In the genomic region with DNA sequence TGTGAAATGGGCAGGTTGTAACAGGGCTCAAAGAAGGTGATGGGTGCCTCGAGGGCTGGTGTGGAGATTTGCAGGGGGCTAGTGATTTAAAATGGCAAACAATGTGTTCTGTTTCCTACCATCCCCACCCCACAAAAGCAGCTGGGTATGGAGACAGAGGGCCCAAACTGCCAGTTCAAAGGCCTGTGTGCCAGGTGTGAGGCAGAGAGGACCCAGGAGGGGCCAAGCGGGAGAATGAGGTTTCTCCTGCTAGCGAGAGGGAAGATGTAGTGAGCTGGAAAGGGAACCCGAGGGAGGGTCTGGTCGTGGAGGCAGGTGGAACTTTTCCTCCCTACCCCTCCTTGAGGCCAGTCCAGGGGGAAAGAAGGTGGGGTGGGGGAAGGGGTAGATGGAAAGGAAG, we compare ENCODE assay signal across 20 cellular contexts. TPM values are rescaled to one million over a fixed set of nuclear protein-coding genes. Genes with fewer than 3 reads are reported as not detected.
DNase-seq lines count a peak whose midpoint lies in the region; ATAC-seq and TF ChIP-seq lines count a peak whose summit lies in the region.
"Had no signal": no experiment of that assay in that cellular context is flagged by ENCODE, and none has a peak within 500 bp of the region (broad histone marks: within the 10 kb centered on the region; RNA-seq: fewer than 3 reads in every experiment).

No MANE protein-coding gene starts in this region.

- no peaks in the 10 kb centered on the region for H3K27me3 ChIP-seq in CD4-positive, alpha-beta T cell (ENCODE audit: control insufficient read depth, insufficient read depth, low read length)
- no peaks in the 10 kb centered on the region for H3K27me3 ChIP-seq in neural progenitor cell
- H3K27me3 ChIP-seq: cardiac muscle cell, Peyer's patch, SJCRH30 had no signal

- H3K4me1 ChIP-seq in neural progenitor cell = peaks cover 6% of the 10 kb centered on the region
- H3K4me1 ChIP-seq: Peyer's patch, SJCRH30 had no signal

- H3K9ac ChIP-seq in neural progenitor cell = peak overlapping the region; percentile 20

- no peaks in the 10 kb centered on the region for H3K36me3 ChIP-seq in neural progenitor cell
- H3K36me3 ChIP-seq: cardiac muscle cell, Peyer's patch, SJCRH30, tibial nerve had no signal

- no peaks in the 10 kb centered on the region for H3K79me2 ChIP-seq in neural progenitor cell (ENCODE audit: low read depth)

- no peak overlapping the region for H3K4me3 ChIP-seq in neural progenitor cell
- H3K4me3 ChIP-seq: cardiac muscle cell, Peyer's patch, SJCRH30, smooth muscle cell, tibial nerve had no signal

- CTCF ChIA-PET in activated CD4-positive, alpha-beta T cell treated with anti-CD3 and anti-CD28 coated beads for 36 hours (lab: Charles Lee) = interaction anchor here (0.6 to 1.2 kb wide), 2 partner anchors 23 to 43 kb away, joined by 3 read pairs; no protein-coding TSS in a partner anchor
- CTCF ChIA-PET in CD4-positive, alpha-beta T cell (lab: Charles Lee) = no interaction called here

- POLR2A ChIA-PET in activated CD4-positive, alpha-beta T cell treated with anti-CD3 and anti-CD28 coated beads for 36 hours (lab: Charles Lee) = interaction anchor here (0.6 kb wide), 1 partner anchor 1474 kb away, joined by 4 read pairs; no protein-coding TSS in a partner anchor
- POLR2A ChIA-PET in CD4-positive, alpha-beta T cell (lab: Charles Lee) = interaction anchor here (0.9 to 9.4 kb wide), 7 partner anchors 12 to 74 kb away, joined by 3 to 100 read pairs (median 6); partner anchors contain the start of genes LAT and NFATC2IP

- H3K9me3 ChIP-seq in CD4-positive, alpha-beta T cell (ENCODE audit: control insufficient read depth, low read length) = no peaks in the 10 kb centered on the region
- H3K9me3 ChIP-seq in neural progenitor cell (ENCODE audit: low read depth) = no peaks in the 10 kb centered on the region
- H3K9me3 ChIP-seq: Peyer's patch, SJCRH30, tibial nerve had no signal

- intact Hi-C loops in activated CD4-positive, alpha-beta T cell treated with anti-CD3 and anti-CD28 coated beads for 36 hours (cut with DNase I, micrococcal nuclease) = loop anchor here in 1 of 2 experiments (10.0 kb wide), 1 partner anchor 721 kb away; the partner anchor contains the start of gene C16orf54
- intact Hi-C loops in CD4-positive, alpha-beta T cell (cut with DNase I, micrococcal nuclease) = loop anchor here (2.0 kb wide), 1 partner anchor 15 kb away; no protein-coding TSS in a partner anchor
- intact Hi-C loops in activated T-helper 1 cell treated with anti-CD3 and anti-CD28 coated beads, Interleukin-12 subunit alpha, Interleukin-12 subunit beta, Interleukin-2, Interleukin-4 antibody, amounts not matched to agents 30 ng/mL and 10 ng/mL and 1 ng/mL, durations not matched to agents 14 hours and 24 hours and 36 hours (cut with micrococcal nuclease) = loop anchor here (10.0 kb wide), 1 partner anchor 801 kb away; the partner anchor contains the start of gene MVP

- H3K9me3 Mint-ChIP-seq in activated CD4-positive, alpha-beta T cell treated with anti-CD3 and anti-CD28 coated beads for 36 hours (ENCODE audit: low read depth) = no peaks in the 10 kb centered on the region
- no peaks in the 10 kb centered on the region for H3K9me3 Mint-ChIP-seq in CD4-positive, alpha-beta T cell
- no peaks in the 10 kb centered on the region for H3K9me3 Mint-ChIP-seq in activated T-helper 1 cell treated with anti-CD3 and anti-CD28 coated beads, Interleukin-12 subunit alpha, Interleukin-12 subunit beta, Interleukin-2, Interleukin-4 antibody, amounts not matched to agents 30 ng/mL and 10 ng/mL and 1 ng/mL, durations not matched to agents 14 hours and 24 hours and 36 hours
- no peaks in the 10 kb centered on the region for H3K9me3 Mint-ChIP-seq in neural progenitor cell
- no peaks in the 10 kb centered on the region for H3K9me3 Mint-ChIP-seq in HFFc6

- peak overlapping the region; percentile 82 for H3K27ac Mint-ChIP-seq in activated CD4-positive, alpha-beta T cell treated with anti-CD3 and anti-CD28 coated beads for 36 hours
- peak overlapping the region; percentile 80 for H3K27ac Mint-ChIP-seq in CD4-positive, alpha-beta T cell
- H3K27ac Mint-ChIP-seq in activated T-helper 1 cell treated with anti-CD3 and anti-CD28 coated beads, Interleukin-12 subunit alpha, Interleukin-12 subunit beta, Interleukin-2, Interleukin-4 antibody, amounts not matched to agents 30 ng/mL and 10 ng/mL and 1 ng/mL, durations not matched to agents 14 hours and 24 hours and 36 hours = peak overlapping the region; percentile 31
- no peak overlapping the region for H3K27ac Mint-ChIP-seq in neural progenitor cell
- H3K27ac Mint-ChIP-seq in HFFc6 = no peak overlapping the region

- no peaks in the 10 kb centered on the region for H3F3A ChIP-seq in neural progenitor cell (ENCODE audit: low read depth)

- peaks cover 80% of the 10 kb centered on the region for H3K4me1 Mint-ChIP-seq in activated CD4-positive, alpha-beta T cell treated with anti-CD3 and anti-CD28 coated beads for 36 hours
- H3K4me1 Mint-ChIP-seq in CD4-positive, alpha-beta T cell (ENCODE audit: low read depth) = peaks cover 71% of the 10 kb centered on the region
- H3K4me1 Mint-ChIP-seq in activated T-helper 1 cell treated with anti-CD3 and anti-CD28 coated beads, Interleukin-12 subunit alpha, Interleukin-12 subunit beta, Interleukin-2, Interleukin-4 antibody, amounts not matched to agents 30 ng/mL and 10 ng/mL and 1 ng/mL, durations not matched to agents 14 hours and 24 hours and 36 hours (ENCODE audit: low read depth) = peaks cover 62% of the 10 kb centered on the region
- H3K4me1 Mint-ChIP-seq in neural progenitor cell (peaks cover 7% of the 10 kb centered on the region), HFFc6 (ENCODE audit: low read depth) (peaks cover 12% of the 10 kb centered on the region)

- peak overlapping the region; percentile 52 for H2AFZ ChIP-seq in neural progenitor cell (replicated peaks)

- DNase-seq in activated CD4-positive, alpha-beta T cell treated with anti-CD3 and anti-CD28 coated beads for 36 hours = no peak
- no peak for DNase-seq in activated CD4-positive, alpha-beta T cell treated with anti-CD3 and anti-CD28 coated beads for 4 hours
- DNase-seq in CD4-positive, alpha-beta T cell = no peak
- DNase-seq in activated T-helper 1 cell treated with anti-CD3 and anti-CD28 coated beads, Interleukin-12 subunit alpha, Interleukin-12 subunit beta, Interleukin-2, Interleukin-4 antibody, amounts not matched to agents 30 ng/mL and 10 ng/mL and 1 ng/mL, durations not matched to agents 14 hours and 24 hours and 36 hours (ENCODE audit: low spot score) = no peak
- no peak for DNase-seq in neural progenitor cell (ENCODE audit: low spot score)
- DNase-seq in HFFc6 = no peak
- DNase-seq in stimulated activated CD4-positive, alpha-beta T cell treated with anti-CD3 and anti-CD28 coated beads, Interleukin-1b, Interleukin-23, amount 100 ng/mL, for 48 hours = no peak
- DNase-seq: 8988T; activated effector memory CD4-positive, alpha-beta T cell treated with Interleukin-2 at 50 U/mL for 16 hours; NCI-H1436; NCI-H2107; nucleus accumbens; SJCRH30; stimulated activated CD4-positive, alpha-beta T cell treated with anti-CD3 and anti-CD28 coated beads, Interleukin-4, amount 100 ng/mL, for 1 hour; stimulated activated naive CD4-positive, alpha-beta T cell treated with Interleukin-2 at 50 U/mL for 16 hours had no signal

- H3K4me2 ChIP-seq in neural progenitor cell = no peak overlapping the region
- H3K4me2 ChIP-seq: smooth muscle cell had no signal

- no peaks in the 10 kb centered on the region for H3K36me3 Mint-ChIP-seq in activated CD4-positive, alpha-beta T cell treated with anti-CD3 and anti-CD28 coated beads for 36 hours (ENCODE audit: low read depth)
- H3K36me3 Mint-ChIP-seq in CD4-positive, alpha-beta T cell (ENCODE audit: low read depth) = no peaks in the 10 kb centered on the region
- no peaks in the 10 kb centered on the region for H3K36me3 Mint-ChIP-seq in activated T-helper 1 cell treated with anti-CD3 and anti-CD28 coated beads, Interleukin-12 subunit alpha, Interleukin-12 subunit beta, Interleukin-2, Interleukin-4 antibody, amounts not matched to agents 30 ng/mL and 10 ng/mL and 1 ng/mL, durations not matched to agents 14 hours and 24 hours and 36 hours (ENCODE audit: low read depth)
- H3K36me3 Mint-ChIP-seq in neural progenitor cell (no peaks in the 10 kb centered on the region), HFFc6 (ENCODE audit: low read depth) (no peaks in the 10 kb centered on the region)

- TF ChIP-seq CTCF in CD4-positive, alpha-beta T cell (IDR thresholded peaks at IDR 0.05) = no peak
- no peak for TF ChIP-seq CTCF in neural progenitor cell (IDR thresholded peaks at IDR 0.05)
- no peak for TF ChIP-seq CTCF in HFFc6 (IDR thresholded peaks at IDR 0.05)

- peak overlapping the region; percentile 57 for H3K27ac ChIP-seq in CD4-positive, alpha-beta T cell (ENCODE audit: low read depth, low read length)
- H3K27ac ChIP-seq in neural progenitor cell = no peak overlapping the region
- H3K27ac ChIP-seq: cardiac muscle cell, SJCRH30, tibial nerve had no signal

- peak overlapping the region; percentile 7 for H3K4me3 Mint-ChIP-seq in activated CD4-positive, alpha-beta T cell treated with anti-CD3 and anti-CD28 coated beads for 36 hours
- H3K4me3 Mint-ChIP-seq in CD4-positive, alpha-beta T cell = peak overlapping the region; percentile 67
- no peak overlapping the region for H3K4me3 Mint-ChIP-seq in activated T-helper 1 cell treated with anti-CD3 and anti-CD28 coated beads, Interleukin-12 subunit alpha, Interleukin-12 subunit beta, Interleukin-2, Interleukin-4 antibody, amounts not matched to agents 30 ng/mL and 10 ng/mL and 1 ng/mL, durations not matched to agents 14 hours and 24 hours and 36 hours
- H3K4me3 Mint-ChIP-seq in neural progenitor cell = no peak overlapping the region
- H3K4me3 Mint-ChIP-seq in HFFc6 = no peak overlapping the region

- H3K27me3 Mint-ChIP-seq in activated CD4-positive, alpha-beta T cell treated with anti-CD3 and anti-CD28 coated beads for 36 hours = no peaks in the 10 kb centered on the region
- H3K27me3 Mint-ChIP-seq in CD4-positive, alpha-beta T cell = no peaks in the 10 kb centered on the region
- no peaks in the 10 kb centered on the region for H3K27me3 Mint-ChIP-seq in activated T-helper 1 cell treated with anti-CD3 and anti-CD28 coated beads, Interleukin-12 subunit alpha, Interleukin-12 subunit beta, Interleukin-2, Interleukin-4 antibody, amounts not matched to agents 30 ng/mL and 10 ng/mL and 1 ng/mL, durations not matched to agents 14 hours and 24 hours and 36 hours (ENCODE audit: insufficient read depth)
- peaks cover 2% of the 10 kb centered on the region for H3K27me3 Mint-ChIP-seq in neural progenitor cell (ENCODE audit: insufficient read depth, low read depth)
- H3K27me3 Mint-ChIP-seq in HFFc6 (ENCODE audit: insufficient read depth) = peaks cover 4% of the 10 kb centered on the region

- ATAC-seq in activated CD4-positive, alpha-beta T cell treated with anti-CD3 and anti-CD28 coated beads for 36 hours = no peak
- no peak for ATAC-seq in CD4-positive, alpha-beta T cell (ENCODE audit: poor library complexity)
- no peak for ATAC-seq in GM18519 (IDR thresholded peaks at IDR 0.05; ENCODE audit: low FRiP score, unreplicated experiment)

- H4K20me1 ChIP-seq in neural progenitor cell (ENCODE audit: low read depth) = no peaks in the 10 kb centered on the region

RNA-seq across cellular contexts. Expression of gene LAT, which starts 39.4 kb away (rescaled TPM):
- total RNA-seq in activated CD4-positive, alpha-beta T cell treated with anti-CD3 and anti-CD28 coated beads for 36 hours = 100 to 1,000 TPM; 200 to 234 TPM
- total RNA-seq in CD4-positive, alpha-beta T cell = 100 to 1,000 TPM; 156 to 160 TPM
- total RNA-seq in activated T-helper 1 cell treated with anti-CD3 and anti-CD28 coated beads, Interleukin-12 subunit alpha, Interleukin-12 subunit beta, Interleukin-2, Interleukin-4 antibody, amounts not matched to agents 30 ng/mL and 10 ng/mL and 1 ng/mL, durations not matched to agents 14 hours and 24 hours and 36 hours = 230 and 234 TPM in 2 replicates
- total RNA-seq in neural progenitor cell (ENCODE audit: low replicate concordance) = 2.9 TPM in 1 of 2 replicates, not detected in the other
- 1 to 10 TPM; 2.9 to 5.0 (median 4.4) TPM for total RNA-seq in HFFc6 (2021; fragmentation: NEBNext Ultra II Directional; extraction: Animal tissue kit (Norgen Biotek cat#: 25700))

RNA-seq across cellular contexts. Expression of gene SPNS1, which starts 49.7 kb away (rescaled TPM):
- 10 to 100 TPM; 12.7 to 14.2 TPM for total RNA-seq in activated CD4-positive, alpha-beta T cell treated with anti-CD3 and anti-CD28 coated beads for 36 hours
- total RNA-seq in CD4-positive, alpha-beta T cell = 10 to 100 TPM; 24.4 to 28.1 TPM
- total RNA-seq in activated T-helper 1 cell treated with anti-CD3 and anti-CD28 coated beads, Interleukin-12 subunit alpha, Interleukin-12 subunit beta, Interleukin-2, Interleukin-4 antibody, amounts not matched to agents 30 ng/mL and 10 ng/mL and 1 ng/mL, durations not matched to agents 14 hours and 24 hours and 36 hours = 21.2 and 26.9 TPM in 2 replicates
- 11.6 and 31.8 TPM in 2 replicates for total RNA-seq in neural progenitor cell (ENCODE audit: low replicate concordance)
- total RNA-seq in HFFc6 (2021; fragmentation: NEBNext Ultra II Directional; extraction: Animal tissue kit (Norgen Biotek cat#: 25700)) = 10 to 100 TPM; 36.9 to 43.0 (median 39.9) TPM

Comparison
In these comparisons a context has a peak if more than half of its experiments do, and no peak if none do; other contexts are left out.
1. H3K27ac Mint-ChIP-seq: peak in activated CD4-positive, alpha-beta T cell treated with anti-CD3 and anti-CD28 coated beads for 36 hours (single experiment), CD4-positive, alpha-beta T cell (single experiment) and activated T-helper 1 cell treated with anti-CD3 and anti-CD28 coated beads, Interleukin-12 subunit alpha, Interleukin-12 subunit beta, Interleukin-2, Interleukin-4 antibody, amounts not matched to agents 30 ng/mL and 10 ng/mL and 1 ng/mL, durations not matched to agents 14 hours and 24 hours and 36 hours (single experiment); none in neural progenitor cell (single experiment) and HFFc6 (single experiment).
2. H3K4me3 Mint-ChIP-seq: peak in activated CD4-positive, alpha-beta T cell treated with anti-CD3 and anti-CD28 coated beads for 36 hours (single experiment) and CD4-positive, alpha-beta T cell (single experiment); none in activated T-helper 1 cell treated with anti-CD3 and anti-CD28 coated beads, Interleukin-12 subunit alpha, Interleukin-12 subunit beta, Interleukin-2, Interleukin-4 antibody, amounts not matched to agents 30 ng/mL and 10 ng/mL and 1 ng/mL, durations not matched to agents 14 hours and 24 hours and 36 hours (single experiment), neural progenitor cell (single experiment) and HFFc6 (single experiment).
3. RNA of gene LAT, which starts 39.4 kb away (total RNA-seq): 200 to 234 TPM in activated CD4-positive, alpha-beta T cell treated with anti-CD3 and anti-CD28 coated beads for 36 hours, 230 to 234 TPM in activated T-helper 1 cell treated with anti-CD3 and anti-CD28 coated beads, Interleukin-12 subunit alpha, Interleukin-12 subunit beta, Interleukin-2, Interleukin-4 antibody, amounts not matched to agents 30 ng/mL and 10 ng/mL and 1 ng/mL, durations not matched to agents 14 hours and 24 hours and 36 hours and 156 to 160 TPM in CD4-positive, alpha-beta T cell; 2.9 to 5.0 TPM in HFFc6 and 2.9 TPM in neural progenitor cell; every median in the first group is over 10 times any median in the second.